ENCODE assay signal across 10 cellular contexts in genomic region chr1:179447489-179447888, GRCh38.
DNase-seq lines count a peak whose midpoint lies in the region; ATAC-seq, FAIRE-seq and TF ChIP-seq lines count a peak whose summit lies in the region.
"Had no signal": no experiment of that assay in that cellular context is flagged by ENCODE, and none has a peak within 500 bp of the region (broad histone marks: within the 10 kb centered on the region; RNA-seq: fewer than 3 reads in every experiment).

No MANE protein-coding gene starts in this region.

- DNase-seq in activated naive CD4-positive, alpha-beta T cell treated with anti-CD3 and anti-CD28 coated beads, Interleukin-2, amount 10 ng/mL, durations not matched to agents 7 days and 5 days, result peak; percentile 25
- DNase-seq in activated naive CD4-positive, alpha-beta T cell (lab: John Stamatoyannopoulos, UW), result no peak
- DNase-seq in NAMALWA (ENCODE audit: low spot score) (peak; percentile 57), choroid plexus epithelial cell (ENCODE audit: low read depth) (peak; percentile 19), urothelium cell line (ENCODE audit: low spot score) (peak; percentile 4), stomach (no peak), esophagus squamous epithelium (lab: John Stamatoyannopoulos, UW) (no peak)
- DNase-seq: activated T-cell treated with anti-CD3 and anti-CD28 coated beads, Interleukin-2, amount 50 U/mL, for 72 hours; foreskin melanocyte had no signal

- no peaks in the 10 kb centered on the region for H3K9me3 ChIP-seq in stomach
- no peaks in the 10 kb centered on the region for H3K9me3 ChIP-seq in esophagus squamous epithelium

- H3K4me3 ChIP-seq in choroid plexus epithelial cell (ENCODE audit: low read depth, low read length), result no peak overlapping the region
- no peak overlapping the region for H3K4me3 ChIP-seq in stomach
- H3K4me3 ChIP-seq in esophagus squamous epithelium, result no peak overlapping the region

- WGBS in stomach, 5 donors, result 69 to 91% (median 87%) methylated on average over 3 of the region's 3 CpGs
- WGBS in esophagus squamous epithelium, 2 donors, result 56 to 77% methylated on average over 3 of the region's 3 CpGs

- no peak for FAIRE-seq in urothelium cell line (lab: Jason Lieb, UNC)

- intact Hi-C loops in stomach (cut with DNase I; ENCODE audit: low total_unique reads) (no loop called here), esophagus squamous epithelium (cut with DNase I) (no loop called here)

- peaks cover 2% of the 10 kb centered on the region for H3K9me3 Mint-ChIP-seq in activated naive CD4-positive, alpha-beta T cell treated with anti-CD3 and anti-CD28 coated beads, Interleukin-2, amount 10 ng/mL, durations not matched to agents 7 days and 5 days
- H3K9me3 Mint-ChIP-seq: activated T-cell treated with anti-CD3 and anti-CD28 coated beads, Interleukin-2, amount 50 U/mL, for 72 hours had no signal

- no peaks in the 10 kb centered on the region for H3K36me3 ChIP-seq in stomach
- H3K36me3 ChIP-seq in esophagus squamous epithelium, result no peaks in the 10 kb centered on the region

- ATAC-seq in HG02852 (IDR thresholded peaks at IDR 0.05; ENCODE audit: unreplicated experiment), result no peak
- ATAC-seq: activated T-cell treated with anti-CD3 and anti-CD28 coated beads, Interleukin-2, amount 50 U/mL, for 72 hours had no signal

- H3K27ac ChIP-seq in stomach (no peak overlapping the region), esophagus squamous epithelium (no peak overlapping the region)

- peak; percentile 33 for TF ChIP-seq CTCF in choroid plexus epithelial cell (conservative IDR thresholded peaks at IDR 0.05; ENCODE audit: low read depth, low read length)
- TF ChIP-seq CTCF in stomach (IDR thresholded peaks at IDR 0.05), result no peak
- peak in 1 of 6 experiments; percentile 17 for TF ChIP-seq CTCF in esophagus squamous epithelium (IDR thresholded peaks at IDR 0.05)

- H3K4me1 ChIP-seq in stomach (no peaks in the 10 kb centered on the region), esophagus squamous epithelium (no peaks in the 10 kb centered on the region)

- no peaks in the 10 kb centered on the region for H3K4me1 Mint-ChIP-seq in activated naive CD4-positive, alpha-beta T cell treated with anti-CD3 and anti-CD28 coated beads, Interleukin-2, amount 10 ng/mL, durations not matched to agents 7 days and 5 days

- no peak for TF ChIP-seq POLR2A in stomach (IDR thresholded peaks at IDR 0.05)
- no peak for TF ChIP-seq POLR2A in esophagus squamous epithelium (IDR thresholded peaks at IDR 0.05)

- H3K4me3 Mint-ChIP-seq in activated naive CD4-positive, alpha-beta T cell treated with anti-CD3 and anti-CD28 coated beads, Interleukin-2, amount 10 ng/mL, durations not matched to agents 7 days and 5 days, result no peak overlapping the region
- H3K4me3 Mint-ChIP-seq: activated T-cell treated with anti-CD3 and anti-CD28 coated beads, Interleukin-2, amount 50 U/mL, for 72 hours had no signal

- CTCF ChIA-PET in activated naive CD4-positive, alpha-beta T cell treated with anti-CD3 and anti-CD28 coated beads, Interleukin-2, amount 10 ng/mL, durations not matched to agents 7 days and 5 days (lab: Charles Lee), result interaction anchor here (1.1 to 1.5 kb wide), 3 partner anchors 10 to 195 kb away, joined by 3 to 4 read pairs (median 4); no protein-coding TSS in a partner anchor

- no peaks in the 10 kb centered on the region for H3K27me3 Mint-ChIP-seq in activated naive CD4-positive, alpha-beta T cell treated with anti-CD3 and anti-CD28 coated beads, Interleukin-2, amount 10 ng/mL, durations not matched to agents 7 days and 5 days

- no peaks in the 10 kb centered on the region for H3K36me3 Mint-ChIP-seq in activated naive CD4-positive, alpha-beta T cell treated with anti-CD3 and anti-CD28 coated beads, Interleukin-2, amount 10 ng/mL, durations not matched to agents 7 days and 5 days

- H3K27me3 ChIP-seq in stomach (no peaks in the 10 kb centered on the region), esophagus squamous epithelium (no peaks in the 10 kb centered on the region)

- H3K27ac Mint-ChIP-seq in activated naive CD4-positive, alpha-beta T cell treated with anti-CD3 and anti-CD28 coated beads, Interleukin-2, amount 10 ng/mL, durations not matched to agents 7 days and 5 days, result no peak overlapping the region
- H3K27ac Mint-ChIP-seq: activated T-cell treated with anti-CD3 and anti-CD28 coated beads, Interleukin-2, amount 50 U/mL, for 72 hours had no signal

- no peak for TF ChIP-seq EP300 in stomach (IDR thresholded peaks at IDR 0.05)

Comparison
In these comparisons a context has a peak if more than half of its experiments do, and no peak if none do; other contexts are left out.
1. DNase-seq: peak in activated naive CD4-positive, alpha-beta T cell treated with anti-CD3 and anti-CD28 coated beads, Interleukin-2, amount 10 ng/mL, durations not matched to agents 7 days and 5 days (single experiment), NAMALWA (single experiment), choroid plexus epithelial cell (single experiment) and urothelium cell line (single experiment); none in activated naive CD4-positive, alpha-beta T cell (0 of 4), stomach (single experiment) and esophagus squamous epithelium (single experiment).